In genomic region chr5:68288756-68289134, GRCh38 we compare ENCODE assay signal across 8 cellular contexts.
A peak's percentile ranks its signal among the peaks of the same experiment; 100 is the strongest.
DNase-seq lines count a peak whose midpoint lies in the region; ATAC-seq and TF ChIP-seq lines count a peak whose summit lies in the region.

No MANE protein-coding gene starts in this region.

- peaks cover 59% of the 10 kb centered on the region for H3K36me3 Mint-ChIP-seq in CD8-positive, alpha-beta T cell

- in situ Hi-C loops in transverse colon (cut with MboI; ENCODE audit: low pct_ligation_motif_present in 1 of 4, low pct_unique_long_range_greater_than_20kb in 1 of 4, low sequenced_read_pairs in 3 of 4), result loop anchor here (5.0 to 25.0 kb wide), 4 partner anchors 169 to 674 kb away; no protein-coding TSS in a partner anchor

- H3K27ac ChIP-seq in CD8-positive, alpha-beta T cell (ENCODE audit: low read depth, low read length), result no peak overlapping the region
- H3K27ac ChIP-seq in lower lobe of right lung, result peak overlapping the region; percentile 78
- H3K27ac ChIP-seq in transverse colon, result peak overlapping the region; percentile 84 to 93 (median 90)

- peak overlapping the region; percentile 93 for H3K4me3 Mint-ChIP-seq in CD8-positive, alpha-beta T cell

- H3K27me3 ChIP-seq in CD8-positive, alpha-beta T cell (ENCODE audit: insufficient read depth, low read length), result no peaks in the 10 kb centered on the region
- H3K27me3 ChIP-seq in lower lobe of right lung (ENCODE audit: low read depth) (no peaks in the 10 kb centered on the region), transverse colon (no peaks in the 10 kb centered on the region)

- no peak for TF ChIP-seq EP300 in transverse colon (IDR thresholded peaks at IDR 0.05; ENCODE audit: low read depth)

- 12% methylated on average over 9 of the region's 9 CpGs; no CpG with 5 or more reads in 1 of the 2 donors for WGBS in transverse colon (ENCODE audit: low coverage in 1 of 2), 2 donors

- H3K9me3 Mint-ChIP-seq in CD8-positive, alpha-beta T cell, result no peaks in the 10 kb centered on the region

- peak overlapping the region; percentile 52 for H3K4me3 ChIP-seq in CD8-positive, alpha-beta T cell (ENCODE audit: low read depth, low read length)
- peak overlapping the region; percentile 85 for H3K4me3 ChIP-seq in LNCaP clone FGC (ENCODE audit: low read depth, low read length)
- peak overlapping the region; percentile 59 for H3K4me3 ChIP-seq in lower lobe of right lung
- H3K4me3 ChIP-seq in transverse colon, result peak overlapping the region; percentile 24 to 60 (median 40)

- peaks cover 68% of the 10 kb centered on the region for H3K4me1 ChIP-seq in CD8-positive, alpha-beta T cell (ENCODE audit: insufficient read depth, low read length)
- peaks cover 84% of the 10 kb centered on the region for H3K4me1 ChIP-seq in lower lobe of right lung
- H3K4me1 ChIP-seq in transverse colon, result peaks cover 34 to 83% (median 63%) of the 10 kb centered on the region in 4 donors

- no peak for ATAC-seq in CD8-positive, alpha-beta T cell
- ATAC-seq in GM21381 (IDR thresholded peaks at IDR 0.05; ENCODE audit: unreplicated experiment), result peak; percentile 12
- peak; percentile 25 to 34 for ATAC-seq in lower lobe of right lung
- no peak for ATAC-seq in GM21390 (IDR thresholded peaks at IDR 0.05; ENCODE audit: unreplicated experiment)

- peak overlapping the region; percentile 91 for H3K27ac Mint-ChIP-seq in CD8-positive, alpha-beta T cell

- POLR2A ChIA-PET in CD8-positive, alpha-beta T cell (lab: Charles Lee), result interaction anchor here (0.8 to 1.8 kb wide), 4 partner anchors 12 to 1082 kb away, joined by 3 to 10 read pairs (median 4); partner anchors contain the start of gene PIK3R1

- H3K36me3 ChIP-seq in CD8-positive, alpha-beta T cell (ENCODE audit: insufficient read depth, low read length), result peaks cover 11% of the 10 kb centered on the region
- H3K36me3 ChIP-seq in lower lobe of right lung, result peaks cover 27% of the 10 kb centered on the region
- peaks cover 0 to 21% (median 10%) of the 10 kb centered on the region in 4 donors for H3K36me3 ChIP-seq in transverse colon

- no peak for DNase-seq in CD8-positive, alpha-beta T cell
- DNase-seq in LNCaP clone FGC (ENCODE audit: low read depth), result no peak
- DNase-seq in cerebellar cortex (ENCODE audit: low spot score), result peak; percentile 59
- no peak for DNase-seq in lower lobe of right lung
- no peak for DNase-seq in transverse colon
- no peak for DNase-seq in NCI-H1694 (lab: John Stamatoyannopoulos, UW)

- no peaks in the 10 kb centered on the region for H3K9me3 ChIP-seq in CD8-positive, alpha-beta T cell (ENCODE audit: low read length)
- H3K9me3 ChIP-seq in lower lobe of right lung, result no peaks in the 10 kb centered on the region
- H3K9me3 ChIP-seq in transverse colon, result no peaks in the 10 kb centered on the region

- H3K4me1 Mint-ChIP-seq in CD8-positive, alpha-beta T cell (ENCODE audit: low read depth), result peaks cover 81% of the 10 kb centered on the region

- intact Hi-C loops in CD8-positive, alpha-beta T cell (cut with DNase I, micrococcal nuclease), result loop anchor here (5.0 to 10.0 kb wide), 5 partner anchors 426 to 1041 kb away; no protein-coding TSS in a partner anchor
- intact Hi-C loops in lower lobe of right lung (cut with DNase I) (loop anchor here (10.0 kb wide), 1 partner anchor 166 kb away; no protein-coding TSS in a partner anchor), transverse colon (cut with DNase I; ENCODE audit: low total_unique reads) (no loop called here)

- no peak for TF ChIP-seq CTCF in CD8-positive, alpha-beta T cell (IDR thresholded peaks at IDR 0.05)
- TF ChIP-seq CTCF in LNCaP clone FGC (IDR thresholded peaks at IDR 0.05; ENCODE audit: control insufficient read depth, extremely low read depth, insufficient read depth), result no peak
- no peak for TF ChIP-seq CTCF in lower lobe of right lung (IDR thresholded peaks at IDR 0.05)
- no peak for TF ChIP-seq CTCF in transverse colon (IDR thresholded peaks at IDR 0.05)

- CTCF ChIA-PET in CD8-positive, alpha-beta T cell (lab: Charles Lee), result interaction anchor here (1.2 to 4.1 kb wide), 7 partner anchors 12 to 1042 kb away, joined by 3 to 54 read pairs (median 16); no protein-coding TSS in a partner anchor

- no peak for TF ChIP-seq POLR2A in transverse colon (IDR thresholded peaks at IDR 0.05)

- no peaks in the 10 kb centered on the region for H3K27me3 Mint-ChIP-seq in CD8-positive, alpha-beta T cell (ENCODE audit: low read depth)

Comparison
In these comparisons a context has a peak if more than half of its experiments do, and no peak if none do; other contexts are left out.
1. ATAC-seq: peak in GM21381 (single experiment) and lower lobe of right lung (2 of 2); none in CD8-positive, alpha-beta T cell (single experiment) and GM21390 (single experiment).
2. Peak in every context shown above with its lines, with median percentiles within 50 percentile points of each other: H3K4me3 ChIP-seq.